ENCODE assay signal across 24 cellular contexts in genomic region chr2:28697602-28698149, GRCh38. TPM values are rescaled to one million over a fixed set of nuclear protein-coding genes. Genes with fewer than 3 reads are reported as not detected.
DNase-seq lines count a peak whose midpoint lies in the region; ATAC-seq, FAIRE-seq and TF ChIP-seq lines count a peak whose summit lies in the region.
"Had no signal": no experiment of that assay in that cellular context is flagged by ENCODE, and none has a peak within 500 bp of the region (broad histone marks: within the 10 kb centered on the region; RNA-seq: fewer than 3 reads in every experiment).

No MANE protein-coding gene starts in this region.

- TF ChIP-seq EP300 in HepG2 (IDR thresholded peaks at IDR 0.05; ENCODE audit: low read depth in 2 of 2, low read length in 2 of 2), result no peak
- TF ChIP-seq EP300 in HepG2 (CRISPR knock-in tag; IDR thresholded peaks at IDR 0.05; ENCODE audit: borderline replicate concordance), result no peak
- no peak for TF ChIP-seq EP300 in K562 (IDR thresholded peaks at IDR 0.05; ENCODE audit: low read length)

- in situ Hi-C loops in HepG2 (cut with HindIII; ENCODE audit: extremely low pct_ligation_motif_present, low pct_unique_long_range_greater_than_20kb) (no loop called here), K562 (cut with MboI) (no loop called here), brain microvascular endothelial cell (cut with HindIII; ENCODE audit: low pct_ligation_motif_present, low sequenced_read_pairs) (no loop called here)

- POLR2A ChIA-PET in HepG2 (lab: Yijun Ruan, JAX), result no interaction called here
- POLR2A ChIA-PET in K562 (lab: Yijun Ruan, JAX), result interaction anchor here (0.7 to 1.6 kb wide), 3 partner anchors 11 to 15 kb away, joined by 3 to 4 read pairs (median 4); no protein-coding TSS in a partner anchor

- no TSS peak for BruUV-seq in HepG2 (replicated peaks; lab: Mats Ljungman, UMichigan)
- no TSS peak for BruUV-seq in K562 (replicated peaks; lab: Mats Ljungman, UMichigan)

- intact Hi-C loops in HepG2 (cut with micrococcal nuclease; ENCODE audit: unreplicated experiment), result no loop called here
- intact Hi-C loops in right lobe of liver (cut with DNase I), result no loop called here
- intact Hi-C loops in K562 (cut with micrococcal nuclease), result no loop called here

- WGBS in HepG2 (ENCODE audit: low lambda C conversion rate), result 13% methylated on average over 1 of the region's 1 CpG
- WGBS in right lobe of liver (ENCODE audit: insufficient coverage, low coverage, low lambda C conversion rate, missing lambda C conversion rate), result 58% methylated on average over 1 of the region's 1 CpG
- 10% methylated on average over 1 of the region's 1 CpG for WGBS in K562 (ENCODE audit: insufficient coverage, low coverage, missing lambda C conversion rate)

- DNase-seq in HepG2 (ENCODE audit: low spot score), result no peak
- no peak for DNase-seq in right lobe of liver
- DNase-seq in NCI-H1092 treated with DMSO at 0.1 percent for 48 hours (lab: John Stamatoyannopoulos, UW), result peak; percentile 9
- no peak for DNase-seq in K562 (ENCODE audit: extremely low read depth in 1 of 4, low spot score in 3 of 4)
- DNase-seq in SIG-M5 (lab: John Stamatoyannopoulos, UW), result no peak
- DNase-seq in NCI-H524 (lab: John Stamatoyannopoulos, UW), result no peak
- no peak for DNase-seq in brain microvascular endothelial cell
- DNase-seq: CD8-positive, alpha-beta T cell; DMS 273 treated with DMSO at 0.1 percent for 48 hours; DMS79; EL; GDM1; GOT3; Kasumi-1; NCI-H1694 treated with DMSO at 0.1 percent for 48 hours; NCI-H2227 treated with DMSO at 0.1 percent for 48 hours; NCI-H510A treated with DMSO at 0.1 percent for 48 hours; SK-N-SH; T-helper 2 cell had no signal

- TF ChIP-seq RAD21 in HepG2 (CRISPR knock-in tag; IDR thresholded peaks at IDR 0.05), result no peak
- no peak for TF ChIP-seq RAD21 in K562 (CRISPR knock-in tag; conservative IDR thresholded peaks at IDR 0.05 in 1 of 2, IDR thresholded peaks at IDR 0.05 in 1 of 2)

- no peaks in the 10 kb centered on the region for H4K20me1 ChIP-seq in HepG2 (ENCODE audit: insufficient read depth, low read length)
- H4K20me1 ChIP-seq in K562 (replicated peaks; ENCODE audit: control insufficient read depth, insufficient read depth, low read length), result no peaks in the 10 kb centered on the region

- no peak overlapping the region for H3K9ac ChIP-seq in HepG2 (ENCODE audit: insufficient read depth, low read depth, low read length)
- no peak overlapping the region for H3K9ac ChIP-seq in K562 (ENCODE audit: insufficient read depth in 1 of 2, low read depth in 2 of 2, low read length in 2 of 2)
- H3K9ac ChIP-seq: SK-N-SH had no signal

- H3K79me2 ChIP-seq in HepG2 (ENCODE audit: insufficient read depth, low read length) (no peaks in the 10 kb centered on the region), K562 (ENCODE audit: control insufficient read depth, insufficient read depth, low read length) (no peaks in the 10 kb centered on the region)

- H3K9me3 ChIP-seq in HepG2 (ENCODE audit: low read length) (no peaks in the 10 kb centered on the region), right lobe of liver (no peaks in the 10 kb centered on the region), K562 (replicated peaks; ENCODE audit: control insufficient read depth, insufficient read depth, low read depth, low read length) (no peaks in the 10 kb centered on the region)
- H3K9me3 ChIP-seq: SK-N-SH had no signal

- H3K36me3 ChIP-seq in HepG2 (replicated peaks in 1 of 2; ENCODE audit: control insufficient read depth in 1 of 2, insufficient read depth in 2 of 2, low read length in 2 of 2) (no peaks in the 10 kb centered on the region), right lobe of liver (no peaks in the 10 kb centered on the region), K562 (ENCODE audit: control insufficient read depth, insufficient read depth, low read length) (no peaks in the 10 kb centered on the region), brain microvascular endothelial cell (replicated peaks) (no peaks in the 10 kb centered on the region)

- H3K4me2 ChIP-seq in HepG2 (ENCODE audit: low read depth, low read length) (no peak overlapping the region), K562 (ENCODE audit: insufficient read depth, low read length) (no peak overlapping the region)
- H3K4me2 ChIP-seq: SK-N-SH had no signal

- no peak for TF ChIP-seq CTCF in HepG2 (CRISPR knock-in tag; IDR thresholded peaks at IDR 0.05)
- no peak for TF ChIP-seq CTCF in right lobe of liver (IDR thresholded peaks at IDR 0.05)
- TF ChIP-seq CTCF in K562 (IDR thresholded peaks at IDR 0.05 in 2 of 3, conservative IDR thresholded peaks at IDR 0.05 in 1 of 3; ENCODE audit: insufficient read depth in 2 of 3, low read depth in 1 of 3, low read length in 3 of 3), result no peak
- TF ChIP-seq CTCF in brain microvascular endothelial cell (IDR thresholded peaks at IDR 0.05; ENCODE audit: low read depth, low read length, missing control alignments), result no peak

- ATAC-seq in HepG2, result no peak
- ATAC-seq in right lobe of liver, result no peak
- ATAC-seq in K562, result no peak
- ATAC-seq: CD8-positive, alpha-beta T cell; GM12878; HCT116 had no signal

- H3K27ac ChIP-seq in HepG2 (ENCODE audit: extremely low read length, insufficient read depth, low read length), result no peak overlapping the region
- H3K27ac ChIP-seq in right lobe of liver, result no peak overlapping the region
- no peak overlapping the region for H3K27ac ChIP-seq in K562 (ENCODE audit: extremely low read depth, low read depth, low read length)
- no peak overlapping the region for H3K27ac ChIP-seq in brain microvascular endothelial cell
- H3K27ac ChIP-seq: C4-2B, HL-60 had no signal

- H3K27me3 ChIP-seq in HepG2 (ENCODE audit: control insufficient read depth in 1 of 2, insufficient read depth in 2 of 2, low read length in 2 of 2), result 0 out of 5 replicates have a peak, but pooled peaks cover 0 to 3% of the 10 kb centered on the region in 2 experiments
- no peaks in the 10 kb centered on the region for H3K27me3 ChIP-seq in right lobe of liver
- no peaks in the 10 kb centered on the region for H3K27me3 ChIP-seq in K562 (ENCODE audit: control insufficient read depth in 2 of 2, insufficient read depth in 2 of 2, low read length in 2 of 2)
- H3K27me3 ChIP-seq in brain microvascular endothelial cell (replicated peaks), result no peaks in the 10 kb centered on the region

- FAIRE-seq in HepG2 (lab: Jason Lieb, UNC) (no peak), K562 (lab: Jason Lieb, UNC) (no peak)
- FAIRE-seq: GM12878, RCC 7860 had no signal

- no peak for TF ChIP-seq POLR2A in HepG2 (IDR thresholded peaks at IDR 0.05; ENCODE audit: insufficient read depth in 1 of 2, low read depth in 2 of 2, low read length in 2 of 2)
- TF ChIP-seq POLR2A in right lobe of liver (IDR thresholded peaks at IDR 0.05), result no peak
- no peak for TF ChIP-seq POLR2A in K562 (conservative IDR thresholded peaks at IDR 0.05)

- H3K4me1 ChIP-seq in HepG2 (ENCODE audit: insufficient read depth, low read length), result peaks cover 34% of the 10 kb centered on the region
- peaks cover 0 to 9% (median 4%) of the 10 kb centered on the region in 4 donors for H3K4me1 ChIP-seq in right lobe of liver
- H3K4me1 ChIP-seq in K562 (replicated peaks in 1 of 2; ENCODE audit: control insufficient read depth in 2 of 2, insufficient read depth in 2 of 2, low read length in 2 of 2), result peaks cover 0 to 8% of the 10 kb centered on the region in 2 experiments; a peak in 2 of 5 replicates

- CTCF ChIA-PET in HepG2 (lab: Yijun Ruan, JAX; ENCODE audit: low intra/inter-chr PET ratio, low total read pairs), result no interaction called here
- CTCF ChIA-PET in K562 (lab: Yijun Ruan, JAX; ENCODE audit: low intra/inter-chr PET ratio), result no interaction called here

- no peak overlapping the region for H3K4me3 ChIP-seq in HepG2 (replicated peaks in 1 of 3; ENCODE audit: insufficient read depth in 1 of 3, low read depth in 2 of 3, low read length in 3 of 3)
- no peak overlapping the region for H3K4me3 ChIP-seq in right lobe of liver
- H3K4me3 ChIP-seq in K562, result no peak overlapping the region
- no peak overlapping the region for H3K4me3 ChIP-seq in brain microvascular endothelial cell (ENCODE audit: low read depth, low read length)
- H3K4me3 ChIP-seq: GM12878 had no signal

- no peaks in the 10 kb centered on the region for H3K9me1 ChIP-seq in K562 (ENCODE audit: control insufficient read depth, insufficient read depth, low read length)

- H2AFZ ChIP-seq in HepG2 (ENCODE audit: low read length) (no peak overlapping the region), K562 (ENCODE audit: low read depth, low read length) (no peak overlapping the region)

RNA-seq across cellular contexts. Expression of gene PPP1CB, which starts 54.0 kb away (rescaled TPM):
- total RNA-seq in HepG2 (2016; rRNA removed; fragmentation: Illumina TruSeq; extraction: Trizol) (109 and 209 TPM in 2 replicates), right lobe of liver (10 to 100 TPM; 55.7 to 86.3 (median 71.4) TPM), K562 (2014; rRNA removed) (31.6 and 40.6 TPM in 2 replicates), K562 (2014; rRNA removed; fragmentation: Illumina TruSeq; extraction: Trizol) (77.4 and 95.2 TPM in 2 replicates), K562 (2015; rRNA removed; fragmentation: Illumina TruSeq; extraction: Trizol) (55.3 and 67.5 TPM in 2 replicates), K562 (2021) (113 and 118 TPM in 2 replicates)
- total RNA-seq in HepG2 (2016; cell fraction: cytosol; rRNA removed; fragmentation: Illumina TruSeq; extraction: Trizol; ENCODE audit: low read depth), result 28.8 and 29.0 TPM in 2 replicates
- total RNA-seq in HepG2 (2016; cell fraction: insoluble cytoplasmic fraction; rRNA removed; fragmentation: Illumina TruSeq; extraction: Trizol), result 121 and 212 TPM in 2 replicates
- 59.6 and 72.2 TPM in 2 replicates for total RNA-seq in HepG2 (2016; cell fraction: membrane; rRNA removed; fragmentation: Illumina TruSeq; extraction: Trizol)
- total RNA-seq in HepG2 (2016; cell fraction: nucleus; rRNA removed; fragmentation: Illumina TruSeq; extraction: Trizol), result 57.8 and 68.3 TPM in 2 replicates
- polyA plus RNA-seq in HepG2 (2011; rRNA removed) (33.8 and 46.9 TPM in 2 replicates), K562 (2011; rRNA removed) (42.1 and 58.9 TPM in 2 replicates), K562 (2014; fragmentation: Illumina TruSeq; extraction: Trizol) (41.5 and 49.0 TPM in 2 replicates), K562 (2014; fragmentation: Nextera tagmentation; extraction: Ambion mirVana) (100 to 1,000 TPM in 1 of 2 experiments, 10 to 100 TPM in 1; 55.7 to 112 TPM), K562 (2014; rRNA removed) (25.6 and 27.0 TPM in 2 replicates)
- 16.7 and 32.3 TPM in 2 replicates for polyA plus RNA-seq in HepG2 (2011; cell fraction: cytosol; rRNA removed)
- 10.9 and 14.0 TPM in 2 replicates for polyA plus RNA-seq in HepG2 (2011; cell fraction: nucleus; rRNA removed)
- 59.6 and 76.3 TPM in 2 replicates for polyA plus RNA-seq in HepG2 (2012)
- polyA plus RNA-seq in HepG2 (2016; cell fraction: cytosol; fragmentation: Illumina TruSeq; extraction: Trizol; ENCODE audit: low read depth), result 16.4 and 17.8 TPM in 2 replicates
- polyA plus RNA-seq in HepG2 (2016; cell fraction: insoluble cytoplasmic fraction; fragmentation: Illumina TruSeq; extraction: Trizol; ENCODE audit: low read depth), result 155 and 164 TPM in 2 replicates
- polyA plus RNA-seq in HepG2 (2016; cell fraction: membrane; fragmentation: Illumina TruSeq; extraction: Trizol; ENCODE audit: low read depth), result 52.5 and 53.7 TPM in 2 replicates
- 64.6 and 65.7 TPM in 2 replicates for polyA plus RNA-seq in HepG2 (2016; cell fraction: nucleus; fragmentation: Illumina TruSeq; extraction: Trizol; ENCODE audit: insufficient read depth, low read depth)
- 97.2 and 138 TPM in 2 replicates for polyA minus RNA-seq in HepG2 (2011; rRNA and poly(A)+ RNA removed; ENCODE audit: low replicate concordance)
- polyA minus RNA-seq in HepG2 (2011; cell fraction: cytosol; rRNA and poly(A)+ RNA removed), result 91.3 and 96.5 TPM in 2 replicates
- polyA minus RNA-seq in HepG2 (2011; cell fraction: nucleus; rRNA and poly(A)+ RNA removed), result 80.1 and 83.7 TPM in 2 replicates
- 15.2 and 51.7 TPM in 2 replicates for total RNA-seq in K562 (2011; cell fraction: chromatin; rRNA removed; ENCODE audit: low replicate concordance)
- total RNA-seq in K562 (2011; cell fraction: nucleolus; rRNA removed), result 10.0 and 11.2 TPM in 2 replicates
- total RNA-seq in K562 (2011; cell fraction: nucleoplasm; rRNA removed), result 20.1 and 31.0 TPM in 2 replicates
- polyA plus RNA-seq in K562 (2011; cell fraction: cytosol; rRNA removed), result 10.3 and 23.6 TPM in 2 replicates
- polyA plus RNA-seq in K562 (2011; cell fraction: nucleus; rRNA removed), result 7.4 and 13.1 TPM in 2 replicates
- polyA plus RNA-seq in K562 (2012), result 49.8 and 54.7 TPM in 2 replicates
- 134 and 142 TPM in 2 replicates for polyA minus RNA-seq in K562 (2011; rRNA and poly(A)+ RNA removed)
- polyA minus RNA-seq in K562 (2011; cell fraction: cytosol; rRNA and poly(A)+ RNA removed), result 60.7 and 63.8 TPM in 2 replicates
- polyA minus RNA-seq in K562 (2011; cell fraction: nucleus; rRNA and poly(A)+ RNA removed), result 11.8 and 27.0 TPM in 2 replicates

Comparison
In these comparisons a context has a peak if more than half of its experiments do, and no peak if none do; other contexts are left out.
1. Of the 241 proteins assayed by ChIP-seq in both HepG2 and K562: peak only in HepG2: none; only in K562: none; in both: CEBPB; in neither: 239; mixed calls (peak in some experiments, not most) for 1.